In genomic region chr19:35318679-35319448, GRCh38 we compare ENCODE assay signal across 8 cellular contexts. TPM values are rescaled to one million over a fixed set of nuclear protein-coding genes. Genes with fewer than 3 reads are reported as not detected.
DNase-seq lines count a peak whose midpoint lies in the region; ATAC-seq and TF ChIP-seq lines count a peak whose summit lies in the region.

No MANE protein-coding gene starts in this region.

- CTCF ChIA-PET in Panc1 (lab: Charles Lee) = no interaction called here

- H3K4me1 ChIP-seq in Panc1 (ENCODE audit: control insufficient read depth, insufficient read depth, low read length) = no peaks in the 10 kb centered on the region; the same call in 1 of the 2 replicates

- in situ Hi-C loops in Panc1 (cut with HindIII; ENCODE audit: low pct_unique_long_range_greater_than_20kb, low sequenced_read_pairs) = no loop called here

- H3K9me3 ChIP-seq in Panc1 (ENCODE audit: control insufficient read depth, insufficient read depth, low read depth, low read length) = no peaks in the 10 kb centered on the region

- intact Hi-C loops in Panc1 (cut with micrococcal nuclease; ENCODE audit: unreplicated experiment) = no loop called here

- ATAC-seq in Panc1 (peak; percentile 88), omental fat pad (ENCODE audit: low FRiP score) (peak; percentile 71), GM19463 (IDR thresholded peaks at IDR 0.05; ENCODE audit: unreplicated experiment) (no peak), GM21381 (IDR thresholded peaks at IDR 0.05; ENCODE audit: unreplicated experiment) (no peak)

- H3K36me3 ChIP-seq in Panc1 (ENCODE audit: control insufficient read depth, insufficient read depth, low read length) = no peaks in the 10 kb centered on the region

- TF ChIP-seq CTCF in Panc1 (IDR thresholded peaks at IDR 0.05) = no peak
- no peak for TF ChIP-seq CTCF in omental fat pad (IDR thresholded peaks at IDR 0.05)

- DNase-seq in ELR (ENCODE audit: low read depth) (peak; percentile 96), Panc1 (ENCODE audit: low read depth, low spot score) (peak; percentile 98), fibroblast of gingiva (ENCODE audit: low read depth) (peak; percentile 70), omental fat pad (ENCODE audit: low spot score) (peak; percentile 45), NCI-H1694 treated with DMSO at 0.1 percent for 48 hours (lab: John Stamatoyannopoulos, UW) (no peak), NCI-H2107 (lab: John Stamatoyannopoulos, UW) (no peak)

- POLR2A ChIA-PET in Panc1 (lab: Charles Lee) = interaction anchor here (0.6 kb wide), 2 partner anchors 61 to 307 kb away, joined by 4 to 6 read pairs; no protein-coding TSS in a partner anchor

- no peaks in the 10 kb centered on the region for H3K27me3 ChIP-seq in Panc1 (ENCODE audit: control insufficient read depth, insufficient read depth, low read length)

- no peak overlapping the region for H3K4me3 ChIP-seq in Panc1 (ENCODE audit: low read depth in 2 of 2, low read length in 2 of 2)

- no TSS peak for BruUV-seq in Panc1 (replicated peaks; lab: Mats Ljungman, UMichigan)

- no peak overlapping the region for H3K27ac ChIP-seq in Panc1 (ENCODE audit: low read length)

RNA-seq across cellular contexts. Expression of gene CD22, which starts 10.1 kb away (rescaled TPM):
- total RNA-seq in Panc1 (2021; ENCODE audit: unreplicated experiment) = 0.74 TPM
- polyA plus RNA-seq in Panc1 (2012; ENCODE audit: insufficient read length) = 0.16 TPM
- total RNA-seq in omental fat pad = 1 to 10 TPM; 1.3 to 5.8 (median 2.7) TPM

RNA-seq across cellular contexts. Expression of gene MAG, which starts 26.9 kb away (rescaled TPM):
- total RNA-seq in Panc1 (2021; ENCODE audit: unreplicated experiment) (not detected), omental fat pad (not detected)
- polyA plus RNA-seq in Panc1 (2012; ENCODE audit: insufficient read length) = not detected

RNA-seq across cellular contexts. Expression of gene FFAR1, which starts 28.8 kb away (rescaled TPM):
- total RNA-seq in Panc1 (2021; ENCODE audit: unreplicated experiment) (not detected), omental fat pad (not detected)
- polyA plus RNA-seq in Panc1 (2012; ENCODE audit: insufficient read length) = not detected

RNA-seq across cellular contexts. Expression of gene HAMP, which starts 36.5 kb away (rescaled TPM):
- total RNA-seq in Panc1 (2021; ENCODE audit: unreplicated experiment) (0.31 TPM), omental fat pad (1 to 10 TPM in 1 of 4 donors, not detected in 3; 1.3 TPM)
- polyA plus RNA-seq in Panc1 (2012; ENCODE audit: insufficient read length) = not detected

RNA-seq across cellular contexts. Expression of gene FFAR3, which starts 39.4 kb away (rescaled TPM):
- total RNA-seq in Panc1 (2021; ENCODE audit: unreplicated experiment) (not detected), omental fat pad (1 to 10 TPM in 3 of 4 donors, under 1 TPM in 1; 0.95 to 5.5 (median 2.2) TPM)
- polyA plus RNA-seq in Panc1 (2012; ENCODE audit: insufficient read length) = not detected

Comparison
In these comparisons a context has a peak if more than half of its experiments do, and no peak if none do; other contexts are left out.
1. DNase-seq: peak in ELR (single experiment), Panc1 (single experiment), fibroblast of gingiva (single experiment) and omental fat pad (single experiment); none in NCI-H1694 treated with DMSO at 0.1 percent for 48 hours (single experiment) and NCI-H2107 (single experiment).
2. ATAC-seq: peak in Panc1 (single experiment) and omental fat pad (single experiment); none in GM19463 (single experiment) and GM21381 (single experiment).